ENCODE assay signal across 1 cellular context in the genomic region with DNA sequence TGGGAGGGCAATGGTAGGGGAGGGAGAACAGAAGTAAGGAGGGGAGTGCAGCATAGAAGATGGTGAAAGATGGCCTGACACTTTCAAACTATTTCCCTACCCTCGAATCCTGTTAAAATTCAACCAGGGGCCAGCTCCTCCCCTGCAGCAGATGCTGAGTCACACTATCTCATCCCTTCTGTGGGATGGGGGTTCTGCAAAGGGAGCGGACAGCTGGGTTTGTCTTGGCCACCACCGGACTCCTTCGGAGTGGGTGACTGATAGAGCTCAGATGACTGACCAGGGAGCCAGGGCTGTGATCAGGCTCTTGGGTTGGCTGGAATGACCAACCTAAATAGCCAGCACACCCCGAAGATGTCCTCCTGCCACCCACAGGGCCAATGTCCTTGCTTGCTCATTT.
TF ChIP-seq lines count a peak whose summit lies in the region.

No MANE protein-coding gene starts in this region.

TF ChIP-seq in K562, 482 proteins besides CTCF, POLR2A, EP300 and RAD21:
- TF ChIP-seq NFE2 (IDR thresholded peaks at IDR 0.05; ENCODE audit: low read depth) = peak; percentile 83
- TF ChIP-seq CBFA2T2 (conservative IDR thresholded peaks at IDR 0.05) = peak; percentile 24; the same call in 1 of the 2 replicates
- no peak for TF ChIP-seq PYGO2 (tag; IDR thresholded peaks at IDR 0.05)
- no peak for TF ChIP-seq CC2D1A (IDR thresholded peaks at IDR 0.05)
- peak; percentile 81 for TF ChIP-seq ZNF316 (IDR thresholded peaks at IDR 0.05)
- TF ChIP-seq ARID3B (CRISPR knock-in tag; IDR thresholded peaks at IDR 0.05; ENCODE audit: borderline replicate concordance) = no peak
- peak; percentile 82 for TF ChIP-seq C11orf30 (IDR thresholded peaks at IDR 0.05; ENCODE audit: low read depth)
- no peak for TF ChIP-seq ZNF707 (CRISPR knock-in tag; conservative IDR thresholded peaks at IDR 0.05)
- no peak for TF ChIP-seq KLF6 (CRISPR knock-in tag; IDR thresholded peaks at IDR 0.05; ENCODE audit: borderline replicate concordance)
- peak; percentile 57; the same call in 1 of the 2 replicates for TF ChIP-seq MAFK (IDR thresholded peaks at IDR 0.05; ENCODE audit: low read length)
- peak; percentile 50; the same call in 1 of the 2 replicates for TF ChIP-seq MAFF (IDR thresholded peaks at IDR 0.05; ENCODE audit: low read length)
- TF ChIP-seq TCF7L2 (IDR thresholded peaks at IDR 0.05; ENCODE audit: low read depth, low read length) = no peak
- no peak for TF ChIP-seq MYBL2 (IDR thresholded peaks at IDR 0.05; ENCODE audit: low read depth)
- TF ChIP-seq MYBL2 (CRISPR knock-in tag; IDR thresholded peaks at IDR 0.05; ENCODE audit: borderline replicate concordance) = no peak
- peak; percentile 33; the same call in 1 of the 2 replicates for TF ChIP-seq CBFA2T3 (IDR thresholded peaks at IDR 0.05)
- TF ChIP-seq, protein P1, sequence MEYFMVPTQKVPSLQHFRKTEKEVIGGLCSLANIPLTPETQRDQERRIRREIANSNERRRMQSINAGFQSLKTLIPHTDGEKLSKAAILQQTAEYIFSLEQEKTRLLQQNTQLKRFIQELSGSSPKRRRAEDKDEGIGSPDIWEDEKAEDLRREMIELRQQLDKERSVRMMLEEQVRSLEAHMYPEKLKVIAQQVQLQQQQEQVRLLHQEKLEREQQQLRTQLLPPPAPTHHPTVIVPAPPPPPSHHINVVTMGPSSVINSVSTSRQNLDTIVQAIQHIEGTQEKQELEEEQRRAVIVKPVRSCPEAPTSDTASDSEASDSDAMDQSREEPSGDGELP (CRISPR knock-in tag; IDR thresholded peaks at IDR 0.05; ENCODE audit: borderline replicate concordance) = peak; percentile 65; the same call in 1 of the 2 replicates
- TF ChIP-seq ZKSCAN3 (CRISPR knock-in tag; IDR thresholded peaks at IDR 0.05) = no peak
- peak; percentile 75 for TF ChIP-seq MAFG (tag; conservative IDR thresholded peaks at IDR 0.05)
- no peak for TF ChIP-seq U2AF2 (optimal IDR thresholded peaks at IDR 0.05; ENCODE audit: low read depth, low read length)
